12 cellular contexts compared by ENCODE assay signal in genomic region chr12:109130755-109131521, GRCh38. TPM values are rescaled to one million over a fixed set of nuclear protein-coding genes. Genes with fewer than 3 reads are reported as not detected.
A peak's percentile ranks its signal among the peaks of the same experiment; 100 is the strongest.
DNase-seq lines count a peak whose midpoint lies in the region; ATAC-seq and TF ChIP-seq lines count a peak whose summit lies in the region.
"Had no signal": no experiment of that assay in that cellular context is flagged by ENCODE, and none has a peak within 500 bp of the region (broad histone marks: within the 10 kb centered on the region; RNA-seq: fewer than 3 reads in every experiment).

No MANE protein-coding gene starts in this region.

- peak; percentile 84 to 95 (median 93) for ATAC-seq in heart right ventricle
- no peak for ATAC-seq in HG03045 (IDR thresholded peaks at IDR 0.05; ENCODE audit: unreplicated experiment)
- ATAC-seq in GM21447 (IDR thresholded peaks at IDR 0.05; ENCODE audit: unreplicated experiment), result no peak
- ATAC-seq: effector memory CD8-positive, alpha-beta T cell; stimulated activated naive B cell treated with anti-CD40 and anti-IgM and Interleukin-4, amounts not matched to agents 10 μg/mL and 1 μg/mL and 100 μg/mL, for 72 hours had no signal

- H3K36me3 ChIP-seq in heart right ventricle (peaks cover 0 to 26% (median 0%) of the 10 kb centered on the region in 9 donors), ascending aorta (no peaks in the 10 kb centered on the region)
- H3K36me3 ChIP-seq: HAP-1 had no signal

- DNase-seq in HT1080 (ENCODE audit: low read depth) (peak; percentile 17), RPMI8226 (peak; percentile 29), heart right ventricle (peak; percentile 76 to 84), retina (peak; percentile 40), ascending aorta (ENCODE audit: low spot score in 2 of 2) (no peak)
- DNase-seq in stimulated activated CD4-positive, alpha-beta T cell treated with anti-CD3 and anti-CD28 coated beads, Interleukin-4, amount 100 ng/mL, for 24 hours, result no peak
- DNase-seq: activated gamma-delta T cell treated with Interleukin-2 at 50 U/mL for 16 hours; effector memory CD8-positive, alpha-beta T cell; stimulated activated naive B cell treated with anti-CD40 and anti-IgM and Interleukin-4, amounts not matched to agents 10 μg/mL and 1 μg/mL and 100 μg/mL, for 72 hours had no signal

- H3K9me3 ChIP-seq in heart right ventricle (peaks cover 0 to 4% (median 0%) of the 10 kb centered on the region in 11 donors), ascending aorta (no peaks in the 10 kb centered on the region)
- H3K9me3 ChIP-seq: HAP-1 had no signal

- H3K27ac ChIP-seq in heart right ventricle (peak overlapping the region; percentile 63 to 90 (median 82)), ascending aorta (peak overlapping the region in 1 of 2 donors; percentile 37)

- intact Hi-C loops in heart right ventricle (cut with DNase I), result loop anchor here in 1 of 10 donors (2.0 kb wide), 1 partner anchor 14 kb away; the partner anchor contains the start of gene ACACB
- intact Hi-C loops in ascending aorta (cut with DNase I), result no loop called here

- 30 to 48% methylated on average over 13 of the region's 13 CpGs for WGBS in heart right ventricle, 2 donors

- H3K27me3 ChIP-seq in heart right ventricle (no peaks in the 10 kb centered on the region), ascending aorta (no peaks in the 10 kb centered on the region)

- no peak for TF ChIP-seq CTCF in heart right ventricle (IDR thresholded peaks at IDR 0.05)
- TF ChIP-seq CTCF in ascending aorta (IDR thresholded peaks at IDR 0.05), result no peak

- H3K4me1 ChIP-seq in heart right ventricle (peaks cover 0 to 78% (median 38%) of the 10 kb centered on the region in 9 donors), ascending aorta (peaks cover 0 to 6% of the 10 kb centered on the region in 2 donors)
- H3K4me1 ChIP-seq: HAP-1 had no signal

- peak overlapping the region in 5 of 10 donors; percentile 22 to 41 (median 37) for H3K4me3 ChIP-seq in heart right ventricle
- H3K4me3 ChIP-seq in ascending aorta, result peak overlapping the region in 1 of 2 donors; percentile 34
- H3K4me3 ChIP-seq: HAP-1 had no signal

RNA-seq across cellular contexts. Expression of gene ACACB, which starts 14.6 kb away (rescaled TPM):
- 1.2 and 2.0 TPM in 2 replicates for total RNA-seq in HT1080 (2014; rRNA removed; shearing (Covaris generic))
- polyA plus RNA-seq in HT1080 (2015; cell fraction: cytosol; rRNA removed), result 0.16 and 0.71 TPM in 2 replicates
- 1.7 and 2.0 TPM in 2 replicates for polyA plus RNA-seq in HT1080 (2015; cell fraction: nucleus; rRNA removed)
- total RNA-seq in heart right ventricle (100 to 1,000 TPM in 6 of 10 donors, 10 to 100 TPM in 4; 69.7 to 241 (median 107) TPM), ascending aorta (140 TPM)
- 100 to 1,000 TPM in 1 of 2 donors, 10 to 100 TPM in 1; 12.8 to 193 TPM for polyA plus RNA-seq in heart right ventricle

RNA-seq across cellular contexts. Expression of gene UNG, which starts 33.5 kb away (rescaled TPM):
- total RNA-seq in HT1080 (2014; rRNA removed; shearing (Covaris generic)), result 53.9 and 61.5 TPM in 2 replicates
- polyA plus RNA-seq in HT1080 (2015; cell fraction: cytosol; rRNA removed), result 51.4 and 54.0 TPM in 2 replicates
- polyA plus RNA-seq in HT1080 (2015; cell fraction: nucleus; rRNA removed), result 38.4 and 39.9 TPM in 2 replicates
- total RNA-seq in heart right ventricle, result 10 to 100 TPM; 21.6 to 37.3 (median 27.8) TPM
- 10 to 100 TPM; 14.2 to 17.0 TPM for polyA plus RNA-seq in heart right ventricle
- 42.4 TPM for total RNA-seq in ascending aorta

RNA-seq across cellular contexts. Expression of gene ALKBH2, which starts 37.7 kb away (rescaled TPM):
- total RNA-seq in HT1080 (2014; rRNA removed; shearing (Covaris generic)), result 42.7 and 49.1 TPM in 2 replicates
- polyA plus RNA-seq in HT1080 (2015; cell fraction: cytosol; rRNA removed), result 32.1 and 35.7 TPM in 2 replicates
- 39.2 and 47.2 TPM in 2 replicates for polyA plus RNA-seq in HT1080 (2015; cell fraction: nucleus; rRNA removed)
- total RNA-seq in heart right ventricle (10 to 100 TPM in 1 of 10 donors, 1 to 10 TPM in 9; 5.4 to 11.7 (median 7.1) TPM), ascending aorta (18.6 TPM)
- polyA plus RNA-seq in heart right ventricle, result 10 to 100 TPM; 19.4 to 20.6 TPM

Comparison
In these comparisons a context has a peak if more than half of its experiments do, and no peak if none do; other contexts are left out.
1. DNase-seq: peak in HT1080 (single experiment), RPMI8226 (single experiment), heart right ventricle (2 of 2) and retina (single experiment); none in stimulated activated CD4-positive, alpha-beta T cell treated with anti-CD3 and anti-CD28 coated beads, Interleukin-4, amount 100 ng/mL, for 24 hours (single experiment) and ascending aorta (0 of 2).
2. ATAC-seq: peak in heart right ventricle (8 of 8); none in HG03045 (single experiment) and GM21447 (single experiment).
3. RNA of gene ACACB, which starts 14.6 kb away (total RNA-seq): 140 TPM in ascending aorta (single experiment) and 69.7 to 241 TPM in heart right ventricle; 1.2 to 2.0 TPM in HT1080; every median in the first group is over 10 times any median in the second.